11 cellular contexts compared by ENCODE assay signal in the genomic region with DNA sequence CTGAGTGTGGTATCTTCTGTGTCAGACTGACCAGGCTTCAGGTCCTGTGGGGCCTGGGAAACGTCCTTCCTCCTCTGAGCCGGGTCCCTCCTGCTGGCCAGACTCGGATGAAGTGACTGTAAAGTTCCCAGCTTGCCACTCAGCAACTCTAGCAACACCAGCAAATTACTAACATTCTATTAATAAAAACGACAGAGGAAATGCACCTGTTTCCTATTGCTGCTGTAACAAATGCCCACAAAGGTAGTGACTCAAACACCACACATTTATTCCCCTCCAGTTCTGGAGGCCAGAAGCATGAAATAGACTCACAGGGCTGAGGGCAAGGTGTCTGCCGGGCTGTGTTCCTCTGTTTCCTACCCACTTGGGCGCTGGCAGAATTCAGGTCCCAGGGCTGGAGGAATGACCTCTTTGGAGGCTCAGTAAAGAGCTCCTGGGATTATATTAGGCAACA. TPM values are rescaled to one million over a fixed set of nuclear protein-coding genes. Genes with fewer than 3 reads are reported as not detected.
DNase-seq lines count a peak whose midpoint lies in the region; TF ChIP-seq lines count a peak whose summit lies in the region.
"Had no signal": no experiment of that assay in that cellular context is flagged by ENCODE, and none has a peak within 500 bp of the region (broad histone marks: within the 10 kb centered on the region; RNA-seq: fewer than 3 reads in every experiment).

No MANE protein-coding gene starts in this region.

- intact Hi-C loops in testis (cut with DNase I; ENCODE audit: low total_unique reads) = no loop called here
- intact Hi-C loops in CD14-positive monocyte (cut with micrococcal nuclease) = loop anchor here in 1 of 2 donors (10.0 kb wide), 1 partner anchor 81 kb away; a partner anchor contains a TSS

- peaks cover 0 to 7% (median 2%) of the 10 kb centered on the region in 7 donors for H3K9me3 Mint-ChIP-seq in CD14-positive monocyte

- peaks cover 72% of the 10 kb centered on the region for H3K4me1 Mint-ChIP-seq in CD14-positive monocyte

- DNase-seq in NOMO-1 treated with DMSO at 0.1 percent for 48 hours (lab: John Stamatoyannopoulos, UW; ENCODE audit: unreplicated experiment) = peak; percentile 74
- peak; percentile 77 for DNase-seq in myocyte (ENCODE audit: low read depth)
- DNase-seq in testis = no peak
- no peak for DNase-seq in ecto neural progenitor cell (ENCODE audit: low spot score)
- DNase-seq in CD14-positive monocyte (ENCODE audit: low spot score) = no peak
- DNase-seq in effector memory CD4-positive, alpha-beta T cell = no peak
- DNase-seq: activated CD4-positive, CD25-positive, alpha-beta regulatory T cell treated with anti-CD3 and anti-CD28 coated beads, Interleukin-2, amount 50 U/mL, for 72 hours; NCI-H510A had no signal

- TF ChIP-seq POLR2A in GM18526 (IDR thresholded peaks at IDR 0.05; ENCODE audit: extremely low read depth, insufficient read length) (peak; percentile 11), testis (IDR thresholded peaks at IDR 0.05) (no peak)

- H3K4me3 Mint-ChIP-seq in CD14-positive monocyte = peak overlapping the region in 1 of 2 donors; percentile 46

- CTCF ChIA-PET in HEK293 (lab: Yijun Ruan, JAX) = interaction anchor here (0.5 to 1.9 kb wide), 5 partner anchors 18 to 120 kb away, joined by 3 to 7 read pairs (median 4); no protein-coding TSS in a partner anchor

- no peak for TF ChIP-seq CTCF in HEK293 (tag by site-specific recombination; IDR thresholded peaks at IDR 0.05)
- no peak for TF ChIP-seq CTCF in testis (IDR thresholded peaks at IDR 0.05)
- no peak for TF ChIP-seq CTCF in CD14-positive monocyte (IDR thresholded peaks at IDR 0.05)

- WGBS in testis, 2 donors = 51 to 56% methylated on average over 6 of the region's 6 CpGs

- H3K27ac ChIP-seq in HEK293 (ENCODE audit: extremely low read depth, low read depth, low read length) = no peak overlapping the region
- no peak overlapping the region for H3K27ac ChIP-seq in testis
- no peak overlapping the region for H3K27ac ChIP-seq in effector memory CD4-positive, alpha-beta T cell (ENCODE audit: insufficient read depth, low read length, poor library complexity, severe bottlenecking)

- H3K27me3 Mint-ChIP-seq in CD14-positive monocyte (ENCODE audit: low read depth in 3 of 3) = peaks cover 9 to 21% (median 11%) of the 10 kb centered on the region in 3 donors

- H3K27me3 ChIP-seq in testis = no peaks in the 10 kb centered on the region
- H3K27me3 ChIP-seq in effector memory CD4-positive, alpha-beta T cell (replicated peaks; ENCODE audit: control insufficient read depth, insufficient read depth, low read length, poor library complexity, severe bottlenecking) = no peaks in the 10 kb centered on the region

- no peaks in the 10 kb centered on the region for H3K4me1 ChIP-seq in HEK293 (ENCODE audit: control insufficient read depth, insufficient read depth, low read length)
- no peaks in the 10 kb centered on the region for H3K4me1 ChIP-seq in testis
- H3K4me1 ChIP-seq in effector memory CD4-positive, alpha-beta T cell (ENCODE audit: control insufficient read depth, insufficient read depth, low read length, poor library complexity, severe bottlenecking) = peaks cover 11% of the 10 kb centered on the region

- POLR2A ChIA-PET in HEK293 (lab: Yijun Ruan, JAX) = no interaction called here

- H3K36me3 Mint-ChIP-seq in CD14-positive monocyte = peaks cover 0 to 4% of the 10 kb centered on the region in 2 donors

- H3K36me3 ChIP-seq in HEK293 (ENCODE audit: control insufficient read depth in 2 of 2, insufficient read depth in 1 of 2, low read length in 2 of 2) (no peaks in the 10 kb centered on the region), testis (ENCODE audit: low read depth, missing control alignments) (no peaks in the 10 kb centered on the region)
- no peaks in the 10 kb centered on the region for H3K36me3 ChIP-seq in effector memory CD4-positive, alpha-beta T cell (ENCODE audit: control insufficient read depth, insufficient read depth, low read length)

- no peak overlapping the region for H3K4me3 ChIP-seq in HEK293 (ENCODE audit: low read depth, low read length)
- H3K4me3 ChIP-seq in testis = no peak overlapping the region
- no peak overlapping the region for H3K4me3 ChIP-seq in effector memory CD4-positive, alpha-beta T cell (ENCODE audit: insufficient read depth, low read depth, low read length, poor library complexity, severe bottlenecking)

- H3K27ac Mint-ChIP-seq in CD14-positive monocyte = peak overlapping the region in 3 of 7 donors; percentile 54 to 78 (median 68)

- H3K9me3 ChIP-seq in HEK293 (ENCODE audit: control insufficient read depth, insufficient read depth, low read depth, low read length) (no peaks in the 10 kb centered on the region), testis (no peaks in the 10 kb centered on the region)
- H3K9me3 ChIP-seq in effector memory CD4-positive, alpha-beta T cell (ENCODE audit: control insufficient read depth, low read length) = no peaks in the 10 kb centered on the region

TF ChIP-seq in HEK293, 187 proteins besides CTCF, POLR2A, EP300 and RAD21:
- TF ChIP-seq ZNF626 (tag by site-specific recombination; IDR thresholded peaks at IDR 0.05) (no peak), SCRT2 (tag by site-specific recombination; IDR thresholded peaks at IDR 0.05) (peak; percentile 70), ZNF335 (tag by site-specific recombination; conservative IDR thresholded peaks at IDR 0.05) (no peak), ZNF112 (tag by site-specific recombination; IDR thresholded peaks at IDR 0.05) (no peak)

RNA-seq across cellular contexts. Expression of a gene that starts 48.8 kb away (rescaled TPM):
- total RNA-seq in myocyte (not detected in 2 replicates), testis (10 to 100 TPM; 24.8 to 33.9 TPM)
- polyA plus RNA-seq in myocyte (2012) = not detected
- polyA plus RNA-seq in testis (ENCODE audit: insufficient read depth, low read depth, low replicate concordance) (19.8 TPM), CD14-positive monocyte (not detected)
- total RNA-seq: renal cortical epithelial cell had no signal

Comparison
In these comparisons a context has a peak if more than half of its experiments do, and no peak if none do; other contexts are left out.
1. DNase-seq: peak in NOMO-1 treated with DMSO at 0.1 percent for 48 hours (single experiment) and myocyte (single experiment); none in testis (single experiment), ecto neural progenitor cell (single experiment), CD14-positive monocyte (single experiment) and effector memory CD4-positive, alpha-beta T cell (0 of 3).
2. RNA of a gene that starts 48.8 kb away (total RNA-seq): 24.8 to 33.9 TPM in testis; not detected in myocyte; every median in the first group is over 10 times any median in the second.